In genomic region chr10:110007701-110008517, GRCh38 we compare ENCODE assay signal across 8 cellular contexts. TPM values are rescaled to one million over a fixed set of nuclear protein-coding genes. Genes with fewer than 3 reads are reported as not detected.
DNase-seq lines count a peak whose midpoint lies in the region; ATAC-seq and TF ChIP-seq lines count a peak whose summit lies in the region.

ADD3 (plus strand) TSS chr10:110007984; CDS start chr10:110100654, 92,670 bp downstream.

- peak; percentile 96 for DNase-seq in activated effector memory CD4-positive, alpha-beta T cell treated with anti-CD3 and anti-CD28 coated beads, Interleukin-2, amount 50 U/mL, for 16 hours
- peak; percentile 93 for DNase-seq in fibroblast of the aortic adventitia (ENCODE audit: low read depth)
- DNase-seq in stimulated activated naive CD8-positive, alpha-beta T cell treated with anti-CD3 and anti-CD28 coated beads, Interleukin-15, amount 100 ng/mL, for 72 hours: peak; percentile 89 to 90

- H3K4me2 ChIP-seq in DOHH2 (ENCODE audit: low read length) (peak within 1 kb of the TSS; percentile 96), KMS-11 (peak within 1 kb of the TSS; percentile 83), neural cell (ENCODE audit: low read length) (peak within 1 kb of the TSS; percentile 98)

- H3K9me3 Mint-ChIP-seq in stimulated activated naive CD8-positive, alpha-beta T cell treated with anti-CD3 and anti-CD28 coated beads, Interleukin-15, amount 100 ng/mL, for 72 hours: no peaks in the 10 kb centered on the region

- H3K9ac ChIP-seq in KMS-11 (peak within 1 kb of the TSS; percentile 61), neural cell (ENCODE audit: low read length) (peak within 1 kb of the TSS; percentile 76)

- H3K4me3 ChIP-seq in DOHH2 (ENCODE audit: low read length) (peak within 1 kb of the TSS; percentile 90), KMS-11 (IDR thresholded peaks at IDR 0.05; ENCODE audit: insufficient read depth, low read depth, low read length) (peak within 1 kb of the TSS; percentile 28), fibroblast of the aortic adventitia (ENCODE audit: low read depth, low read length) (peak within 1 kb of the TSS; percentile 93), neural cell (ENCODE audit: low read length) (peak within 1 kb of the TSS; percentile 92)

- TF ChIP-seq RAD21 in neural cell (conservative IDR thresholded peaks at IDR 0.05): peak; percentile 28

- peaks cover 47% of the 10 kb centered on the region for H3K4me1 Mint-ChIP-seq in stimulated activated naive CD8-positive, alpha-beta T cell treated with anti-CD3 and anti-CD28 coated beads, Interleukin-15, amount 100 ng/mL, for 72 hours

- no peak within 1 kb of the TSS for H3K4me3 Mint-ChIP-seq in stimulated activated naive CD8-positive, alpha-beta T cell treated with anti-CD3 and anti-CD28 coated beads, Interleukin-15, amount 100 ng/mL, for 72 hours

- TF ChIP-seq EP300 in neural cell (conservative IDR thresholded peaks at IDR 0.05; ENCODE audit: poor library complexity, severe bottlenecking): peak; percentile 24

- TF ChIP-seq CTCF in DOHH2 (IDR thresholded peaks at IDR 0.05; ENCODE audit: low read depth, low read length, poor library complexity, severe bottlenecking): no peak
- TF ChIP-seq CTCF in KMS-11 (conservative IDR thresholded peaks at IDR 0.05; ENCODE audit: low read depth, low read length): no peak
- TF ChIP-seq CTCF in fibroblast of the aortic adventitia (IDR thresholded peaks at IDR 0.05; ENCODE audit: insufficient read depth, low read length): no peak
- TF ChIP-seq CTCF in neural cell (IDR thresholded peaks at IDR 0.05; ENCODE audit: poor library complexity, severe bottlenecking): no peak

- H2AFZ ChIP-seq in KMS-11 (ENCODE audit: low read depth) (peak within 1 kb of the TSS; percentile 86), neural cell (ENCODE audit: low read depth, low read length) (peak within 1 kb of the TSS; percentile 91)

- peaks cover 44% of the 10 kb centered on the region for H3K79me2 ChIP-seq in DOHH2 (ENCODE audit: control insufficient read depth, low read length)
- H3K79me2 ChIP-seq in KMS-11 (ENCODE audit: insufficient read depth, low read depth): peaks cover 43% of the 10 kb centered on the region
- H3K79me2 ChIP-seq in neural cell (replicated peaks; ENCODE audit: insufficient read depth, low read length): peaks cover 20% of the 10 kb centered on the region

- ATAC-seq in GM21737 (IDR thresholded peaks at IDR 0.05; ENCODE audit: unreplicated experiment): peak; percentile 62
- ATAC-seq in stimulated activated naive CD8-positive, alpha-beta T cell treated with anti-CD3 and anti-CD28 coated beads, Interleukin-15, amount 100 ng/mL, for 72 hours: peak; percentile 69

- H3K27me3 Mint-ChIP-seq in stimulated activated naive CD8-positive, alpha-beta T cell treated with anti-CD3 and anti-CD28 coated beads, Interleukin-15, amount 100 ng/mL, for 72 hours: no peaks in the 10 kb centered on the region

- no peaks in the 10 kb centered on the region for H3K9me3 ChIP-seq in DOHH2 (ENCODE audit: control insufficient read depth, insufficient read depth, low read length)
- H3K9me3 ChIP-seq in neural cell (ENCODE audit: low read length): no peaks in the 10 kb centered on the region

- H3F3A ChIP-seq in DOHH2 (ENCODE audit: control insufficient read depth, insufficient read depth) (peaks cover 13% of the 10 kb centered on the region), neural cell (ENCODE audit: insufficient read depth, low read length, poor library complexity, severe bottlenecking) (peaks cover 3% of the 10 kb centered on the region)

- H3K27ac Mint-ChIP-seq in stimulated activated naive CD8-positive, alpha-beta T cell treated with anti-CD3 and anti-CD28 coated beads, Interleukin-15, amount 100 ng/mL, for 72 hours: peak within 1 kb of the TSS; percentile 94 to 99

- H3K27ac ChIP-seq in DOHH2 (ENCODE audit: low read depth, low read length) (peak within 1 kb of the TSS; percentile 85), KMS-11 (peak within 1 kb of the TSS; percentile 29), neural cell (ENCODE audit: low read length) (peak within 1 kb of the TSS; percentile 59)

- H3K27me3 ChIP-seq in DOHH2 (ENCODE audit: control insufficient read depth, low read length): no peaks in the 10 kb centered on the region; the same call in 1 of the 2 replicates
- no peaks in the 10 kb centered on the region for H3K27me3 ChIP-seq in KMS-11 (ENCODE audit: insufficient read depth, low read depth)
- H3K27me3 ChIP-seq in neural cell (ENCODE audit: insufficient read depth, low read depth, low read length): no peaks in the 10 kb centered on the region

- H3K4me1 ChIP-seq in DOHH2 (ENCODE audit: control insufficient read depth, low read length) (peaks cover 53% of the 10 kb centered on the region), KMS-11 (ENCODE audit: low read depth, poor library complexity, severe bottlenecking) (peaks cover 37% of the 10 kb centered on the region)

- H3K9me2 ChIP-seq in DOHH2 (replicated peaks; ENCODE audit: control insufficient read depth, low read length) (no peaks in the 10 kb centered on the region), neural cell (ENCODE audit: insufficient read depth, low read length) (no peaks in the 10 kb centered on the region)

- H3K36me3 ChIP-seq in DOHH2 (ENCODE audit: control insufficient read depth, low read length) (peaks cover 3% of the 10 kb centered on the region; the same call in 1 of the 2 replicates), KMS-11 (ENCODE audit: insufficient read depth) (no peaks in the 10 kb centered on the region), neural cell (ENCODE audit: insufficient read depth, low read length) (no peaks in the 10 kb centered on the region)

- H4K20me1 ChIP-seq in DOHH2 (ENCODE audit: control insufficient read depth, insufficient read depth, low read depth, low read length): peaks cover 7% of the 10 kb centered on the region; the same call in 1 of the 2 replicates
- H4K20me1 ChIP-seq in KMS-11 (ENCODE audit: insufficient read depth): no peaks in the 10 kb centered on the region
- no peaks in the 10 kb centered on the region for H4K20me1 ChIP-seq in neural cell (ENCODE audit: insufficient read depth)

- TF ChIP-seq POLR2A in Raji (IDR thresholded peaks at IDR 0.05; ENCODE audit: insufficient read depth, low read depth, low read length): peak; percentile 68

TF ChIP-seq in neural cell, 6 proteins besides CTCF, POLR2A, EP300 and RAD21:
- no peak for TF ChIP-seq POLR2AphosphoS5 (IDR thresholded peaks at IDR 0.05)
- no peak for TF ChIP-seq REST (IDR thresholded peaks at IDR 0.05; ENCODE audit: borderline replicate concordance)
- TF ChIP-seq SMC3 (conservative IDR thresholded peaks at IDR 0.05; ENCODE audit: poor library complexity): peak; percentile 25
- peak; percentile 17 for TF ChIP-seq TAF1 (IDR thresholded peaks at IDR 0.05; ENCODE audit: low read depth)
- TF ChIP-seq MXI1 (conservative IDR thresholded peaks at IDR 0.05; ENCODE audit: poor library complexity, severe bottlenecking): peak; percentile 37
- no peak for TF ChIP-seq EZH2 (IDR thresholded peaks at IDR 0.05; ENCODE audit: borderline replicate concordance, insufficient read depth, low read length, poor library complexity, severe bottlenecking)

RNA-seq across cellular contexts. Expression of gene ADD3, which starts in this region (rescaled TPM):
- 127 and 524 TPM in 2 replicates for total RNA-seq in fibroblast of the aortic adventitia (ENCODE audit: low replicate concordance)
- polyA plus RNA-seq in neural cell: 29.7 and 40.6 TPM in 2 replicates
- polyA minus RNA-seq in neural cell: 54.0 and 83.7 TPM in 2 replicates

Comparison
In these comparisons a context has a peak if more than half of its experiments do, and no peak if none do; other contexts are left out.
1. Peak in every context shown above with its lines: DNase-seq, ATAC-seq, H3K4me3 ChIP-seq and H3K27ac ChIP-seq.
2. H3K27ac ChIP-seq: peak in every context shown above with its lines; median percentile 85 in DOHH2; 59 in neural cell; 29 in KMS-11.
3. H3K4me3 ChIP-seq: peak in every context shown above with its lines; median percentile 93 in fibroblast of the aortic adventitia; 92 in neural cell; 90 in DOHH2; 28 in KMS-11.